25 cellular contexts compared by ENCODE assay signal in the genomic region with DNA sequence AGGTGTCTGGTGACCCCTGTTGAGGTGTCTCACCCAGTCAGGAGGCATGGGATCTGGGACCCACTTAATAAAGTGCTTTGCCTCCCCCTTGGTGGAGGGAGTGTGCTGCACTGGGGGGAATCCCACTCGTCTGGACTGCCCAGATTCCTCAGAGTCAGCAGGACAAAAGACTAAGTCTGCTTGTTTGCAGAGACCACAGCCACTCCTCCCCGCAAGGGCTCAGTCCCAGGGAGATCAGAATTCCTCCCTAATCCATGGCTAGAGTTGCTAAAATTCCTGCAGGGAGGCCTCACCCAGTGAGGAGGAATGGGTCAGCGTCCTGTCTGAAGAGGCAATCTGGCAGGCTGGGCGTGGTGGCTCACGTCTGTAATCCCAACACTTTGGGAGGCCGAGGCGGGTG.
DNase-seq lines count a peak whose midpoint lies in the region; ATAC-seq, FAIRE-seq and TF ChIP-seq lines count a peak whose summit lies in the region.
"Had no signal": no experiment of that assay in that cellular context is flagged by ENCODE, and none has a peak within 500 bp of the region (broad histone marks: within the 10 kb centered on the region; RNA-seq: fewer than 3 reads in every experiment).

No MANE protein-coding gene starts in this region.

- no peak overlapping the region for H3K4ac ChIP-seq in H1 (replicated peaks; ENCODE audit: insufficient read length, low read depth, low read length)

- H2AFZ ChIP-seq in H1 (ENCODE audit: low read length) = 0 out of 2 replicates have a peak overlapping the region, but pooled peaks have one; percentile 62

- no peak for TF ChIP-seq EP300 in H1 (IDR thresholded peaks at IDR 0.05; ENCODE audit: borderline replicate concordance in 1 of 2, low read depth in 2 of 2, low read length in 2 of 2)

- H3K23me2 ChIP-seq in H1 (ENCODE audit: low read depth, low read length) = no peaks in the 10 kb centered on the region

- POLR2A ChIA-PET in H1 (lab: Charles Lee; ENCODE audit: partially characterized antibody) = no interaction called here

- H2BK5ac ChIP-seq in H1 (ENCODE audit: low read depth, low read length) = no peak overlapping the region

- no peak overlapping the region for H3K27ac ChIP-seq in SJCRH30
- no peak overlapping the region for H3K27ac ChIP-seq in H1 (ENCODE audit: low read depth, low read length)
- no peak overlapping the region for H3K27ac ChIP-seq in kidney (ENCODE audit: low read depth in 2 of 2, low read length in 2 of 2)
- H3K27ac ChIP-seq in colonic mucosa = no peak overlapping the region
- H3K27ac ChIP-seq: C4-2B, RWPE1, SK-N-MC had no signal

- H3K14ac ChIP-seq in H1 (ENCODE audit: insufficient read length) = no peak overlapping the region

- TF ChIP-seq POLR2A in H1 (IDR thresholded peaks at IDR 0.05; ENCODE audit: control extremely low read depth in 1 of 2, low read depth in 2 of 2, low read length in 2 of 2) = no peak

- H3K4me3 ChIP-seq in SJCRH30 = no peak overlapping the region
- H3K4me3 ChIP-seq in H1 (ENCODE audit: extremely low read depth in 1 of 4, insufficient read depth in 2 of 4, low read depth in 3 of 4, low read length in 4 of 4) = no peak overlapping the region
- H3K4me3 ChIP-seq in kidney (ENCODE audit: low read length in 2 of 2) = no peak overlapping the region
- no peak overlapping the region for H3K4me3 ChIP-seq in BE2C (ENCODE audit: low read depth, low read length)
- H3K4me3 ChIP-seq in colonic mucosa = no peak overlapping the region
- H3K4me3 ChIP-seq: GM23338, SK-N-MC had no signal

- no peak overlapping the region for H2BK20ac ChIP-seq in H1 (ENCODE audit: low read length)

- CTCF ChIA-PET in H1 (lab: Charles Lee; ENCODE audit: partially characterized antibody) = no interaction called here

- WGBS in H1 (ENCODE audit: extremely low coverage in 1 of 2, insufficient coverage in 1 of 2, insufficient read length in 1 of 2, insufficient replicate concordance in 2 of 2, low coverage in 1 of 2, low lambda C conversion rate in 2 of 2, missing lambda C conversion rate in 1 of 2), 2 experiments = 83% methylated on average over 2 of the region's 7 CpGs; no CpG with 5 or more reads in 1 of the 2 experiments

- H2BK15ac ChIP-seq in H1 (ENCODE audit: low read length) = no peak overlapping the region

- no peak overlapping the region for H3K4me2 ChIP-seq in H1 (ENCODE audit: insufficient read depth in 1 of 2, low read depth in 2 of 2, low read length in 2 of 2)
- H3K4me2 ChIP-seq: GM23338 had no signal

- no peaks in the 10 kb centered on the region for H3K27me3 ChIP-seq in SJCRH30
- H3K27me3 ChIP-seq in H1 (replicated peaks in 1 of 4; ENCODE audit: control insufficient read depth in 3 of 4, extremely low read depth in 1 of 4, insufficient read depth in 3 of 4, low read length in 3 of 4) = no peaks in the 10 kb centered on the region
- H3K27me3 ChIP-seq in BE2C = no peaks in the 10 kb centered on the region
- no peaks in the 10 kb centered on the region for H3K27me3 ChIP-seq in colonic mucosa

- intact Hi-C loops in kidney (cut with DNase I) = no loop called here
- intact Hi-C loops in Right ventricle myocardium inferior (cut with DNase I) = no loop called here
- intact Hi-C loops in colonic mucosa (cut with DNase I) = no loop called here

- H4K5ac ChIP-seq in H1 (ENCODE audit: insufficient read length, low read depth, low read length) = no peak overlapping the region

- no peaks in the 10 kb centered on the region for H3K36me3 ChIP-seq in SJCRH30
- H3K36me3 ChIP-seq in H1 (ENCODE audit: control insufficient read depth in 2 of 4, insufficient read depth in 4 of 4, low read length in 3 of 4) = no peaks in the 10 kb centered on the region
- no peaks in the 10 kb centered on the region for H3K36me3 ChIP-seq in kidney (ENCODE audit: control insufficient read depth in 1 of 2, insufficient read depth in 2 of 2, low read length in 2 of 2)
- H3K36me3 ChIP-seq in BE2C = no peaks in the 10 kb centered on the region
- H3K36me3 ChIP-seq in colonic mucosa = no peaks in the 10 kb centered on the region

- no peaks in the 10 kb centered on the region for H3K9me3 ChIP-seq in SJCRH30 (replicated peaks)
- H3K9me3 ChIP-seq in H1 (ENCODE audit: insufficient read depth in 2 of 2, low read depth in 1 of 2, low read length in 1 of 2) = no peaks in the 10 kb centered on the region; a peak in 1 of 4 replicates
- H3K9me3 ChIP-seq in kidney (ENCODE audit: control insufficient read depth in 1 of 2, low read length in 2 of 2) = no peaks in the 10 kb centered on the region
- no peaks in the 10 kb centered on the region for H3K9me3 ChIP-seq in BE2C
- H3K9me3 ChIP-seq in colonic mucosa = no peaks in the 10 kb centered on the region

- ATAC-seq in Right ventricle myocardium inferior (no peak), HG02642 (IDR thresholded peaks at IDR 0.05; ENCODE audit: poor library complexity, unreplicated experiment) (no peak)
- ATAC-seq: CD8-positive, alpha-beta T cell; GM23338; HCT116; Panc1 had no signal

- no peaks in the 10 kb centered on the region for H3K79me2 ChIP-seq in H1 (ENCODE audit: control insufficient read depth in 1 of 2, insufficient read depth in 2 of 2, low read length in 2 of 2)

- H2AK5ac ChIP-seq in H1 (ENCODE audit: low read depth, low read length) = no peak overlapping the region

- H2BK12ac ChIP-seq in H1 (ENCODE audit: low read depth, low read length) = peak overlapping the region; percentile 43; the same call in 1 of the 2 replicates

- no peak for TF ChIP-seq RAD21 in H1 (IDR thresholded peaks at IDR 0.05 in 1 of 2, conservative IDR thresholded peaks at IDR 0.05 in 1 of 2; ENCODE audit: low read depth in 2 of 2, low read length in 2 of 2)

- no peak overlapping the region for H2BK120ac ChIP-seq in H1 (replicated peaks; ENCODE audit: low read depth, low read length)

- no peak overlapping the region for H3K18ac ChIP-seq in H1 (ENCODE audit: extremely low read depth, low read length)

- DNase-seq in SJCRH30 = peak; percentile 24 to 29
- DNase-seq in H1 (ENCODE audit: low read depth in 1 of 2, low spot score in 2 of 2) = no peak
- peak; percentile 38 for DNase-seq in kidney
- DNase-seq in BE2C = no peak
- DNase-seq in Right ventricle myocardium inferior (ENCODE audit: missing footprints) = no peak
- no peak for DNase-seq in colonic mucosa
- DNase-seq: DND-41, Karpas-422, NCI-H1092, NCI-H1417 treated with DMSO at 0.1 percent for 48 hours, NCI-H187, NCI-H2081 treated with DMSO at 0.1 percent for 48 hours, NCI-H2171, NCI-H226, NCI-H510A, NCI-H69, SHP77 treated with DMSO at 0.1 percent for 48 hours had no signal

- no peaks in the 10 kb centered on the region for H3K4me1 ChIP-seq in SJCRH30
- no peaks in the 10 kb centered on the region for H3K4me1 ChIP-seq in H1 (replicated peaks in 1 of 4; ENCODE audit: control insufficient read depth in 3 of 4, insufficient read depth in 4 of 4, low read length in 3 of 4)
- no peaks in the 10 kb centered on the region for H3K4me1 ChIP-seq in kidney (ENCODE audit: control insufficient read depth in 1 of 2, insufficient read depth in 1 of 2, low read depth in 1 of 2, low read length in 2 of 2)
- no peaks in the 10 kb centered on the region for H3K4me1 ChIP-seq in BE2C
- no peaks in the 10 kb centered on the region for H3K4me1 ChIP-seq in colonic mucosa

- H3K9ac ChIP-seq in H1 (replicated peaks in 1 of 4; ENCODE audit: extremely low read depth in 1 of 4, low read depth in 3 of 4, low read length in 3 of 4) (no peak overlapping the region), kidney (ENCODE audit: low read length in 2 of 2) (no peak overlapping the region), colonic mucosa (ENCODE audit: low read depth in 2 of 2, low read length in 2 of 2) (no peak overlapping the region)

- H4K20me1 ChIP-seq in H1 (replicated peaks in 1 of 2; ENCODE audit: control insufficient read depth in 1 of 2, insufficient read depth in 2 of 2, low read length in 2 of 2) = no peaks in the 10 kb centered on the region

- no peak overlapping the region for H4K91ac ChIP-seq in H1 (replicated peaks; ENCODE audit: insufficient read length, low read length)

- H3K56ac ChIP-seq in H1 (replicated peaks; ENCODE audit: insufficient read length, low read depth, low read length) = no peak overlapping the region

- no peak overlapping the region for H3K23ac ChIP-seq in H1 (ENCODE audit: insufficient read length)

- TF ChIP-seq CTCF in H1 (IDR thresholded peaks at IDR 0.05; ENCODE audit: control extremely low read depth in 1 of 3, insufficient read depth in 1 of 3, low read depth in 1 of 3, low read length in 3 of 3) (no peak), kidney (IDR thresholded peaks at IDR 0.05; ENCODE audit: borderline replicate concordance, extremely low read depth, insufficient read depth) (no peak), BE2C (IDR thresholded peaks at IDR 0.05; ENCODE audit: low read depth, low read length) (no peak), colonic mucosa (IDR thresholded peaks at IDR 0.05) (no peak)

- FAIRE-seq in H1 (lab: Jason Lieb, UNC) (no peak), kidney (lab: Jason Lieb, UNC) (no peak)

- H4K8ac ChIP-seq in H1 (ENCODE audit: extremely low read depth, insufficient read depth, low read length) = no peak overlapping the region

- no peaks in the 10 kb centered on the region for H3K79me1 ChIP-seq in H1 (ENCODE audit: low read depth, low read length)

TF ChIP-seq in H1, 55 proteins besides CTCF, POLR2A, EP300 and RAD21:
- no peak for TF ChIP-seq RXRA (IDR thresholded peaks at IDR 0.05; ENCODE audit: insufficient read depth, low read depth, low read length)
- no peak for TF ChIP-seq NANOG (IDR thresholded peaks at IDR 0.05; ENCODE audit: insufficient read depth, low read depth, low read length, poor library complexity, severe bottlenecking)
- no peak for TF ChIP-seq HDAC2 (IDR thresholded peaks at IDR 0.05; ENCODE audit: borderline replicate concordance in 1 of 2, low read depth in 2 of 2, low read length in 2 of 2)
- no peak for TF ChIP-seq CTBP2 (IDR thresholded peaks at IDR 0.05; ENCODE audit: borderline replicate concordance, insufficient read depth, insufficient read length, low read length)
- TF ChIP-seq SIRT6 (IDR thresholded peaks at IDR 0.05; ENCODE audit: low read length) = no peak
- no peak for TF ChIP-seq GTF2F1 (IDR thresholded peaks at IDR 0.05; ENCODE audit: borderline replicate concordance, low read depth, low read length)

Comparison
In these comparisons a context has a peak if more than half of its experiments do, and no peak if none do; other contexts are left out.
1. DNase-seq: peak in SJCRH30 (2 of 2) and kidney (single experiment); none in H1 (0 of 2), BE2C (single experiment), Right ventricle myocardium inferior (single experiment) and colonic mucosa (single experiment).